ENCODE assay signal across 8 cellular contexts in the genomic region with DNA sequence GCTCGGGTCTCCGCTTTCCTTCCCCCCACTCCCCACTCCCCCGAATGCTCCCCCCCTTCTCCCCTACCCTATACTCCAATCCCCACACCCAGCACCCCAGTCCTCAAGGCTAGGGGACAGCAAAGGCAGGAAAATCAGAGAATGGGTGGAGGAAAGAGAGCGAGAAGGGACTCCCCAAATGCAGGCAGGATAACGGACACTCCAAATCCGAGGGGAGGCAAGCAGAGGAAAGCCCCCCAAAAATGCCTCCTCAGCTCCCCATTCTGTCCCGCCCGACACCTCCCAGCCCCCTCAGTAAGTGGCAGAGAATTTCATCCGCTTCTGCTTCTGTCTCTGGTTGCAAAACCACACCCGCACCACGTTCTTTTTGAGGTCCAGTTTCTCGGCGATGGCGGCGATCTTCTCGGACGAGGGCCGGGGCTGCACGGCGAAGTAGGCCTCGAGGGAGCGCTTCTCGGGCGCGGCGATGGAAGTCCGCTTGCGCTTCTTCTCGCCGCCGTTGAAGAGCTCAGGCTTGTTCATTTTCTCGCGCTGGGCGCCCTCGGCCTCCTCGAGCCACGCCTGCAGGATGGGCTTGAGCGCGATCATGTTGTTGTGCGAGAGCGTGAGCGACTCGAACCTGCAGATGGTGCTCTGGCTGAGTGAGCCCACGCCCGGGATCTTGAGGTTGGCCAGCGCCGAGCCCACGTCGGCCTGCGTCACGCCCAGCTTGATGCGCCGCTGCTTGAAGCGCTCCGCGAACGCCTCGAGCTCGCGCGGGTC. TPM values are rescaled to one million over a fixed set of nuclear protein-coding genes. Genes with fewer than 3 reads are reported as not detected.
DNase-seq lines count a peak whose midpoint lies in the region; ATAC-seq, FAIRE-seq and TF ChIP-seq lines count a peak whose summit lies in the region.

No MANE protein-coding gene starts in this region.

- H3K27me3 Mint-ChIP-seq in activated naive CD8-positive, alpha-beta T cell treated with anti-CD3 and anti-CD28 coated beads for 36 hours, result peaks cover 91% of the 10 kb centered on the region

- H3K4me3 ChIP-seq in left ventricle myocardium inferior, result peak overlapping the region; percentile 53
- H3K4me3 ChIP-seq in right atrium auricular region, result peak overlapping the region in 1 of 2 donors; percentile 16
- no peak overlapping the region for H3K4me3 ChIP-seq in kidney (ENCODE audit: low read length in 2 of 2)
- H3K4me3 ChIP-seq in thymus (ENCODE audit: low read length), result peak overlapping the region; percentile 61

- H3K36me3 Mint-ChIP-seq in activated naive CD8-positive, alpha-beta T cell treated with anti-CD3 and anti-CD28 coated beads for 36 hours, result no peaks in the 10 kb centered on the region

- no peak overlapping the region for H3K27ac Mint-ChIP-seq in activated naive CD8-positive, alpha-beta T cell treated with anti-CD3 and anti-CD28 coated beads for 36 hours

- no peak overlapping the region for H3K9ac ChIP-seq in kidney (ENCODE audit: low read length in 2 of 2)

- TF ChIP-seq CTCF in left ventricle myocardium inferior (IDR thresholded peaks at IDR 0.05; ENCODE audit: borderline replicate concordance) (no peak), right atrium auricular region (IDR thresholded peaks at IDR 0.05) (no peak), kidney (IDR thresholded peaks at IDR 0.05; ENCODE audit: borderline replicate concordance, extremely low read depth, insufficient read depth) (no peak)

- ATAC-seq in GM21367 (IDR thresholded peaks at IDR 0.05; ENCODE audit: unreplicated experiment), result no peak

- peaks cover 32% of the 10 kb centered on the region for H3K4me1 ChIP-seq in left ventricle myocardium inferior
- H3K4me1 ChIP-seq in right atrium auricular region, result peaks cover 0 to 32% of the 10 kb centered on the region in 2 donors
- peaks cover 0 to 14% of the 10 kb centered on the region in 2 donors for H3K4me1 ChIP-seq in kidney (ENCODE audit: control insufficient read depth in 1 of 2, insufficient read depth in 1 of 2, low read depth in 1 of 2, low read length in 2 of 2)
- H3K4me1 ChIP-seq in thymus (ENCODE audit: control insufficient read depth, insufficient read depth, low read length), result peaks cover 15% of the 10 kb centered on the region

- H3K27ac ChIP-seq in left ventricle myocardium inferior (replicated peaks), result no peak overlapping the region
- no peak overlapping the region for H3K27ac ChIP-seq in right atrium auricular region
- H3K27ac ChIP-seq in kidney (ENCODE audit: low read depth in 2 of 2, low read length in 2 of 2), result no peak overlapping the region
- no peak overlapping the region for H3K27ac ChIP-seq in thymus (ENCODE audit: low read depth)

- no peak for FAIRE-seq in kidney (lab: Jason Lieb, UNC)

- intact Hi-C loops in left ventricle myocardium inferior (cut with micrococcal nuclease), result no loop called here
- intact Hi-C loops in kidney (cut with DNase I), result no loop called here

- peaks cover 97% of the 10 kb centered on the region for H3K27me3 ChIP-seq in left ventricle myocardium inferior (ENCODE audit: low read depth)
- H3K27me3 ChIP-seq in right atrium auricular region, result peaks cover 73 to 75% of the 10 kb centered on the region in 2 donors
- H3K27me3 ChIP-seq in thymus (ENCODE audit: control insufficient read depth, insufficient read depth), result peaks cover 78% of the 10 kb centered on the region

- peaks cover 25% of the 10 kb centered on the region for H3K4me1 Mint-ChIP-seq in activated naive CD8-positive, alpha-beta T cell treated with anti-CD3 and anti-CD28 coated beads for 36 hours

- DNase-seq in left ventricle myocardium inferior (no peak), right atrium auricular region (ENCODE audit: low spot score) (no peak), kidney (peak; percentile 60), glomerular visceral epithelial cell (ENCODE audit: extremely low spot score) (no peak), NK-92 (lab: John Stamatoyannopoulos, UW; ENCODE audit: unreplicated experiment) (no peak)
- no peak for DNase-seq in activated naive CD8-positive, alpha-beta T cell treated with anti-CD3 and anti-CD28 coated beads for 36 hours

- 3% methylated on average over 61 of the region's 61 CpGs for WGBS in thymus

- no peaks in the 10 kb centered on the region for H3K36me3 ChIP-seq in left ventricle myocardium inferior
- no peaks in the 10 kb centered on the region for H3K36me3 ChIP-seq in right atrium auricular region
- no peaks in the 10 kb centered on the region for H3K36me3 ChIP-seq in kidney (ENCODE audit: control insufficient read depth in 1 of 2, insufficient read depth in 2 of 2, low read length in 2 of 2)
- no peaks in the 10 kb centered on the region for H3K36me3 ChIP-seq in thymus (ENCODE audit: control insufficient read depth, insufficient read depth)

- H3K9me3 ChIP-seq in left ventricle myocardium inferior (replicated peaks) (no peaks in the 10 kb centered on the region), right atrium auricular region (no peaks in the 10 kb centered on the region), kidney (ENCODE audit: control insufficient read depth in 1 of 2, low read length in 2 of 2) (no peaks in the 10 kb centered on the region), thymus (ENCODE audit: control insufficient read depth) (peaks cover 3% of the 10 kb centered on the region)

- peaks cover 1% of the 10 kb centered on the region for H3K9me3 Mint-ChIP-seq in activated naive CD8-positive, alpha-beta T cell treated with anti-CD3 and anti-CD28 coated beads for 36 hours

- peak overlapping the region; percentile 34 for H3K4me3 Mint-ChIP-seq in activated naive CD8-positive, alpha-beta T cell treated with anti-CD3 and anti-CD28 coated beads for 36 hours

RNA-seq across cellular contexts. Expression of a gene that starts 2.0 kb away (rescaled TPM):
- total RNA-seq in left ventricle myocardium inferior (not detected), right atrium auricular region (not detected), kidney (not detected)
- total RNA-seq in activated naive CD8-positive, alpha-beta T cell treated with anti-CD3 and anti-CD28 coated beads for 36 hours, result under 1 TPM; 0.08 TPM
- polyA plus RNA-seq in kidney (ENCODE audit: insufficient read depth, low read depth, low replicate concordance) (not detected), thymus (2.0 TPM)

RNA-seq across cellular contexts. Expression of a gene that starts 57.6 kb away (rescaled TPM):
- total RNA-seq in left ventricle myocardium inferior (10.0 TPM), right atrium auricular region (1 to 10 TPM; 6.1 to 7.3 TPM), kidney (9.9 TPM)
- total RNA-seq in activated naive CD8-positive, alpha-beta T cell treated with anti-CD3 and anti-CD28 coated beads for 36 hours, result 10 to 100 TPM; 23.0 to 24.9 TPM
- polyA plus RNA-seq in kidney (ENCODE audit: insufficient read depth, low read depth, low replicate concordance) (4.0 TPM), thymus (7.7 TPM)

Comparison
In these comparisons a context has a peak if more than half of its experiments do, and no peak if none do; other contexts are left out.
1. H3K4me3 ChIP-seq: peak in left ventricle myocardium inferior (single experiment) and thymus (single experiment); none in kidney (0 of 2).